Comparison of ENCODE assay signal across 23 cellular contexts in genomic region chr15:75032391-75032790, GRCh38. TPM values are rescaled to one million over a fixed set of nuclear protein-coding genes. Genes with fewer than 3 reads are reported as not detected.
DNase-seq lines count a peak whose midpoint lies in the region; ATAC-seq and TF ChIP-seq lines count a peak whose summit lies in the region.
"Had no signal": no experiment of that assay in that cellular context is flagged by ENCODE, and none has a peak within 500 bp of the region (broad histone marks: within the 10 kb centered on the region; RNA-seq: fewer than 3 reads in every experiment).

No MANE protein-coding gene starts in this region.

- H3K9me3 ChIP-seq in heart right ventricle (no peaks in the 10 kb centered on the region), left lung (no peaks in the 10 kb centered on the region)
- H3K9me3 ChIP-seq: psoas muscle had no signal

- H3K36me3 ChIP-seq in heart right ventricle (peaks cover 0 to 6% (median 0%) of the 10 kb centered on the region in 9 donors), left lung (peaks cover 0 to 3% of the 10 kb centered on the region in 2 donors)

- peaks cover 16 to 20% of the 10 kb centered on the region in 2 donors for H3K4me1 Mint-ChIP-seq in immature natural killer cell

- WGBS in heart right ventricle, 2 donors: 94 to 96% methylated on average over 2 of the region's 2 CpGs

- CTCF ChIA-PET in RWPE1 (lab: Yijun Ruan, JAX): interaction anchor here (4.3 kb wide), 1 partner anchor 173 kb away, joined by 134 read pairs; the partner anchor contains the start of gene C15orf39

- H3K4me1 ChIP-seq in heart right ventricle (peaks cover 13 to 69% (median 38%) of the 10 kb centered on the region in 9 donors), left lung (peaks cover 25 to 52% of the 10 kb centered on the region in 2 donors)

- TF ChIP-seq CTCF in heart right ventricle (IDR thresholded peaks at IDR 0.05) (no peak), RWPE1 (conservative IDR thresholded peaks at IDR 0.05; ENCODE audit: low read depth) (no peak), left lung (IDR thresholded peaks at IDR 0.05) (no peak)

- no peak for ATAC-seq in heart right ventricle
- no peak for ATAC-seq in left lung
- no peak for ATAC-seq in GM21381 (IDR thresholded peaks at IDR 0.05; ENCODE audit: unreplicated experiment)
- ATAC-seq: activated CD8-positive, alpha-beta memory T cell treated with anti-CD3 and anti-CD28 coated beads, Interleukin-2, amount 10 ng/mL, durations not matched to agents 7 days and 5 days; naive thymus-derived CD4-positive, alpha-beta T cell; Panc1; psoas muscle had no signal

- intact Hi-C loops in heart right ventricle (cut with DNase I) (loop anchor here in 2 of 10 donors (5.0 kb wide), 2 partner anchors 170 to 270 kb away; partner anchors contain the start of gene C15orf39 (in 1 of the 2)), cardiac septum (cut with DNase I) (no loop called here), left lung (cut with DNase I) (loop anchor here in 1 of 2 donors (10.0 kb wide), 1 partner anchor 172 kb away; the partner anchor contains the start of gene C15orf39)

- DNase-seq in heart right ventricle (no peak), cardiac septum (ENCODE audit: low spot score) (no peak), RWPE1 (ENCODE audit: low spot score) (no peak), left lung (no peak), ureter (ENCODE audit: low spot score) (no peak), retina (no peak), immature natural killer cell (no peak)
- DNase-seq: activated CD4-positive, alpha-beta T cell treated with anti-CD3 and anti-CD28 coated beads for 4 hours; activated CD8-positive, alpha-beta memory T cell treated with anti-CD3 and anti-CD28 coated beads, Interleukin-2, amount 10 ng/mL, durations not matched to agents 7 days and 5 days; activated naive CD4-positive, alpha-beta T cell treated with anti-CD3 and anti-CD28 coated beads, Interleukin-2, amount 50 U/mL, for 16 hours; amygdala; CD4-positive, CD25-positive, alpha-beta regulatory T cell; endodermal cell; H9; naive thymus-derived CD4-positive, alpha-beta T cell; NCI-H446; nucleus accumbens; psoas muscle; stimulated activated CD4-positive, alpha-beta T cell treated with anti-CD3 and anti-CD28 coated beads, Interleukin-1b, Interleukin-23, amount 100 ng/mL, for 48 hours had no signal

- no peaks in the 10 kb centered on the region for H3K9me3 Mint-ChIP-seq in immature natural killer cell
- H3K9me3 Mint-ChIP-seq: activated T-helper 1 cell treated with anti-CD3 and anti-CD28 coated beads, Interleukin-12 subunit alpha, Interleukin-12 subunit beta, Interleukin-2, Interleukin-4 antibody, amounts not matched to agents 30 ng/mL and 10 ng/mL and 1 ng/mL, durations not matched to agents 14 hours and 24 hours and 36 hours; CD4-positive, CD25-positive, alpha-beta regulatory T cell; endodermal cell; H9; naive thymus-derived CD4-positive, alpha-beta T cell had no signal

- H3K27ac ChIP-seq in heart right ventricle (peak overlapping the region in 6 of 10 donors; percentile 1 to 64 (median 36)), RWPE1 (peak overlapping the region; percentile 90; the same call in 1 of the 2 replicates), left lung (peak overlapping the region; percentile 26 to 83)
- H3K27ac ChIP-seq: coronary artery, psoas muscle had no signal

- POLR2A ChIA-PET in RWPE1 (lab: Yijun Ruan, JAX; ENCODE audit: low non-redundant PET): interaction anchor here (0.7 kb wide), 1 partner anchor 8 kb away, joined by 3 read pairs; no protein-coding TSS in a partner anchor

- H3K27me3 ChIP-seq in heart right ventricle (no peaks in the 10 kb centered on the region), left lung (no peaks in the 10 kb centered on the region)

- peaks cover 0 to 14% (median 4%) of the 10 kb centered on the region in 3 donors for H3K36me3 Mint-ChIP-seq in immature natural killer cell

- H3K4me3 Mint-ChIP-seq in immature natural killer cell: no peak overlapping the region
- H3K4me3 Mint-ChIP-seq: activated CD8-positive, alpha-beta memory T cell treated with anti-CD3 and anti-CD28 coated beads, Interleukin-2, amount 10 ng/mL, durations not matched to agents 7 days and 5 days; activated T-helper 1 cell treated with anti-CD3 and anti-CD28 coated beads, Interleukin-12 subunit alpha, Interleukin-12 subunit beta, Interleukin-2, Interleukin-4 antibody, amounts not matched to agents 30 ng/mL and 10 ng/mL and 1 ng/mL, durations not matched to agents 14 hours and 24 hours and 36 hours; CD4-positive, CD25-positive, alpha-beta regulatory T cell; endodermal cell; H9 had no signal

- H3K27ac Mint-ChIP-seq in immature natural killer cell: no peak overlapping the region
- H3K27ac Mint-ChIP-seq: activated CD8-positive, alpha-beta memory T cell treated with anti-CD3 and anti-CD28 coated beads, Interleukin-2, amount 10 ng/mL, durations not matched to agents 7 days and 5 days; endodermal cell had no signal

- H3K4me3 ChIP-seq in heart right ventricle (no peak overlapping the region), left lung (no peak overlapping the region)
- H3K4me3 ChIP-seq: coronary artery, psoas muscle had no signal

- peaks cover 0 to 3% (median 0%) of the 10 kb centered on the region in 3 donors for H3K27me3 Mint-ChIP-seq in immature natural killer cell (ENCODE audit: low read depth in 3 of 3)
- H3K27me3 Mint-ChIP-seq: activated CD8-positive, alpha-beta memory T cell treated with anti-CD3 and anti-CD28 coated beads, Interleukin-2, amount 10 ng/mL, durations not matched to agents 7 days and 5 days; CD4-positive, CD25-positive, alpha-beta regulatory T cell; naive thymus-derived CD4-positive, alpha-beta T cell had no signal

RNA-seq across cellular contexts. Expression of gene PPCDC, which starts 9.0 kb away (rescaled TPM):
- total RNA-seq in heart right ventricle (10 to 100 TPM in 1 of 10 donors, 1 to 10 TPM in 9; 3.6 to 11.0 (median 5.8) TPM), cardiac septum (7.2 TPM), left lung (10 to 100 TPM; 13.2 to 14.1 TPM), ureter (23.4 TPM)
- polyA plus RNA-seq in heart right ventricle (10 to 100 TPM in 1 of 2 donors, 1 to 10 TPM in 1; 9.9 to 14.6 TPM), immature natural killer cell (10 to 100 TPM; 20.8 to 23.9 (median 23.1) TPM)

RNA-seq across cellular contexts. Expression of gene SCAMP5, which starts 37.0 kb away (rescaled TPM):
- total RNA-seq in heart right ventricle: 1 to 10 TPM in 9 of 10 donors, under 1 TPM in 1; 0.55 to 7.5 (median 3.8) TPM
- polyA plus RNA-seq in heart right ventricle: 1 to 10 TPM in 1 of 2 donors, under 1 TPM in 1; 0.73 to 5.3 TPM
- 3.6 TPM for total RNA-seq in cardiac septum
- 10 to 100 TPM in 1 of 2 donors, 1 to 10 TPM in 1; 1.9 to 20.1 TPM for total RNA-seq in left lung
- total RNA-seq in ureter: 21.0 TPM
- polyA plus RNA-seq in immature natural killer cell: not detected

Comparison
In these comparisons a context has a peak if more than half of its experiments do, and no peak if none do; other contexts are left out.
1. H3K27ac ChIP-seq: peak in every context shown above with its lines; median percentile 90 in RWPE1; 54 in left lung; 36 in heart right ventricle.